In the genomic region with DNA sequence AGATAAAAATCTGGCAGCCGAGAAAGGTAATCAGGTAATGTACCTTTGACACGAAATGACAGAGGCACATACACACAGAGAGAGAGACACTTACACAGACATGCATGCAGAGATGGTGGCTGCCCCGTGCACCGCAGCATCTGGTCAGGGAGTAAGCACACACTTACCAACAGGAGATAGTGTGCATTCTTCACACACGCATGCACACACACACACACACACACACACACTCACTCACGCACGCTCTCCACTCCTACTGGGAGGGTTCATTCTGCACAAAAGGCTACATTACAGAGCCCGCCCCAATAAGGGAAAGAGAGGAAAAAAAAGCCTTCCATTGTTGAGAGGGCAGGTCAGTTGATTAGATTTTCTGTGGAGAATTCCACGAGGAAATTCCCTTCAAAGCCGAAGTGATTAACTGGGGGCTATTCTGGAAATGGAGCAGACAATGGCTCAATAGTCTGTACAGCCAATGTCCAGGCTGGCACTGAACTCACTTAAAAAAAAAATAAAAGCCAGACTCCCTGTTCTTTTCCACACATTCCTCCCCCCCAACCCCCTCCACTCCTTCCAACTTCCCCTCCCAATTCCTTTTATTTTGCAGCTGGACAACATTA, we compare ENCODE assay signal across 8 cellular contexts. TPM values are rescaled to one million over a fixed set of nuclear protein-coding genes. Genes with fewer than 3 reads are reported as not detected.
DNase-seq lines count a peak whose midpoint lies in the region; ATAC-seq and TF ChIP-seq lines count a peak whose summit lies in the region.

No MANE protein-coding gene starts in this region.

- H3K36me3 ChIP-seq in HUES6 (ENCODE audit: control insufficient read depth, insufficient read depth, low read length) (no peaks in the 10 kb centered on the region), ascending aorta (no peaks in the 10 kb centered on the region), iPS-15b (ENCODE audit: control insufficient read depth, insufficient read depth, low read length) (no peaks in the 10 kb centered on the region), sigmoid colon (no peaks in the 10 kb centered on the region)

- H3K27ac Mint-ChIP-seq in activated naive CD4-positive, alpha-beta T cell treated with anti-CD3 and anti-CD28 coated beads, Interleukin-2, amount 10 ng/mL, durations not matched to agents 7 days and 5 days = no peak overlapping the region
- H3K27ac Mint-ChIP-seq in effector memory CD8-positive, alpha-beta T cell = no peak overlapping the region

- peak overlapping the region; percentile 77 for H3K4me3 ChIP-seq in HUES6 (ENCODE audit: low read depth, low read length)
- peak overlapping the region; percentile 59 to 71 for H3K4me3 ChIP-seq in ascending aorta
- H3K4me3 ChIP-seq in iPS-15b (ENCODE audit: low read depth, low read length) = peak overlapping the region; percentile 69
- peak overlapping the region; percentile 15 to 48 (median 48) for H3K4me3 ChIP-seq in sigmoid colon

- no peak for TF ChIP-seq POLR2A in sigmoid colon (IDR thresholded peaks at IDR 0.05)

- ATAC-seq in effector memory CD8-positive, alpha-beta T cell (replicated peaks) = no peak

- H3K9ac ChIP-seq in HUES6 (ENCODE audit: low read length) (peak overlapping the region; percentile 60), iPS-15b (ENCODE audit: low read depth, low read length) (no peak overlapping the region)

- WGBS in sigmoid colon, 2 donors = 9 to 48% methylated on average over 10 of the region's 10 CpGs

- peaks cover 20% of the 10 kb centered on the region for H3K27me3 ChIP-seq in HUES6 (ENCODE audit: control insufficient read depth, insufficient read depth, low read length)
- no peaks in the 10 kb centered on the region for H3K27me3 ChIP-seq in ascending aorta
- peaks cover 26% of the 10 kb centered on the region for H3K27me3 ChIP-seq in iPS-15b (ENCODE audit: control insufficient read depth, insufficient read depth, low read length)
- H3K27me3 ChIP-seq in sigmoid colon = peaks cover 0 to 10% (median 0%) of the 10 kb centered on the region in 3 donors

- no peaks in the 10 kb centered on the region for H3K4me1 Mint-ChIP-seq in activated naive CD4-positive, alpha-beta T cell treated with anti-CD3 and anti-CD28 coated beads, Interleukin-2, amount 10 ng/mL, durations not matched to agents 7 days and 5 days
- H3K4me1 Mint-ChIP-seq in effector memory CD8-positive, alpha-beta T cell (ENCODE audit: low read depth in 2 of 2) = no peaks in the 10 kb centered on the region

- DNase-seq in ascending aorta (ENCODE audit: low spot score in 2 of 2) (no peak), sigmoid colon (no peak), NOMO-1 treated with DMSO at 0.1 percent for 48 hours (lab: John Stamatoyannopoulos, UW; ENCODE audit: unreplicated experiment) (no peak), kidney glomerular epithelial cell (lab: John Stamatoyannopoulos, UW) (no peak)
- DNase-seq in activated naive CD4-positive, alpha-beta T cell treated with anti-CD3 and anti-CD28 coated beads, Interleukin-2, amount 10 ng/mL, durations not matched to agents 7 days and 5 days = no peak
- DNase-seq in effector memory CD8-positive, alpha-beta T cell = no peak

- TF ChIP-seq CTCF in ascending aorta (IDR thresholded peaks at IDR 0.05) = no peak
- no peak for TF ChIP-seq CTCF in sigmoid colon (IDR thresholded peaks at IDR 0.05)

- intact Hi-C loops in ascending aorta (cut with DNase I) = loop anchor here (2.0 kb wide), 1 partner anchor 116 kb away; no protein-coding TSS in a partner anchor
- intact Hi-C loops in sigmoid colon (cut with DNase I) = no loop called here

- no peaks in the 10 kb centered on the region for H3K36me3 Mint-ChIP-seq in activated naive CD4-positive, alpha-beta T cell treated with anti-CD3 and anti-CD28 coated beads, Interleukin-2, amount 10 ng/mL, durations not matched to agents 7 days and 5 days
- H3K36me3 Mint-ChIP-seq in effector memory CD8-positive, alpha-beta T cell (ENCODE audit: insufficient read depth) = no peaks in the 10 kb centered on the region

- H3K27me3 Mint-ChIP-seq in activated naive CD4-positive, alpha-beta T cell treated with anti-CD3 and anti-CD28 coated beads, Interleukin-2, amount 10 ng/mL, durations not matched to agents 7 days and 5 days = no peaks in the 10 kb centered on the region
- no peaks in the 10 kb centered on the region for H3K27me3 Mint-ChIP-seq in effector memory CD8-positive, alpha-beta T cell

- CTCF ChIA-PET in activated naive CD4-positive, alpha-beta T cell treated with anti-CD3 and anti-CD28 coated beads, Interleukin-2, amount 10 ng/mL, durations not matched to agents 7 days and 5 days (lab: Charles Lee) = interaction anchor here (1.5 kb wide), 1 partner anchor 14 kb away, joined by 3 read pairs; no protein-coding TSS in a partner anchor

- TF ChIP-seq EP300 in sigmoid colon (IDR thresholded peaks at IDR 0.05) = no peak

- H3K4me1 ChIP-seq in HUES6 (ENCODE audit: control insufficient read depth, insufficient read depth, low read length) = peaks cover 9% of the 10 kb centered on the region; the same call in 1 of the 2 replicates
- peaks cover 0 to 6% of the 10 kb centered on the region in 2 donors for H3K4me1 ChIP-seq in ascending aorta
- H3K4me1 ChIP-seq in iPS-15b (ENCODE audit: control insufficient read depth, insufficient read depth, low read length) = peaks cover 3% of the 10 kb centered on the region
- H3K4me1 ChIP-seq in sigmoid colon = peaks cover 0 to 16% (median 8%) of the 10 kb centered on the region in 4 donors

- H3K9me3 ChIP-seq in HUES6 (ENCODE audit: control insufficient read depth, insufficient read depth, low read depth, low read length) = no peaks in the 10 kb centered on the region
- no peaks in the 10 kb centered on the region for H3K9me3 ChIP-seq in ascending aorta
- H3K9me3 ChIP-seq in iPS-15b (ENCODE audit: control insufficient read depth, insufficient read depth, low read length) = no peaks in the 10 kb centered on the region
- H3K9me3 ChIP-seq in sigmoid colon = no peaks in the 10 kb centered on the region

- no peak overlapping the region for H3K27ac ChIP-seq in HUES6 (ENCODE audit: low read depth, low read length)
- H3K27ac ChIP-seq in ascending aorta = no peak overlapping the region
- peak overlapping the region in 2 of 4 donors; percentile 13 to 15 for H3K27ac ChIP-seq in sigmoid colon

- H3K4me3 Mint-ChIP-seq in activated naive CD4-positive, alpha-beta T cell treated with anti-CD3 and anti-CD28 coated beads, Interleukin-2, amount 10 ng/mL, durations not matched to agents 7 days and 5 days = no peak overlapping the region
- no peak overlapping the region for H3K4me3 Mint-ChIP-seq in effector memory CD8-positive, alpha-beta T cell

- H3K9me3 Mint-ChIP-seq in activated naive CD4-positive, alpha-beta T cell treated with anti-CD3 and anti-CD28 coated beads, Interleukin-2, amount 10 ng/mL, durations not matched to agents 7 days and 5 days = no peaks in the 10 kb centered on the region
- peaks cover 0 to 6% of the 10 kb centered on the region in 2 donors for H3K9me3 Mint-ChIP-seq in effector memory CD8-positive, alpha-beta T cell

RNA-seq across cellular contexts. Expression of gene SOX5, which starts 1.4 kb away (rescaled TPM):
- 18.2 TPM for total RNA-seq in ascending aorta
- 10 to 100 TPM in 3 of 4 donors, 1 to 10 TPM in 1; 9.4 to 16.3 (median 12.0) TPM for total RNA-seq in sigmoid colon
- under 1 TPM; 0.23 to 0.80 (median 0.60) TPM for polyA plus RNA-seq in sigmoid colon
